Comparison of ENCODE assay signal across 8 cellular contexts in genomic region chr3:115146418-115147328, GRCh38. TPM values are rescaled to one million over a fixed set of nuclear protein-coding genes. Genes with fewer than 3 reads are reported as not detected.
A peak's percentile ranks its signal among the peaks of the same experiment; 100 is the strongest.
DNase-seq lines count a peak whose midpoint lies in the region; ATAC-seq, FAIRE-seq and TF ChIP-seq lines count a peak whose summit lies in the region.

Gene ZBTB20 (minus strand): TSS chr3:115147288.

- peaks cover 6 to 31% of the 10 kb centered on the region in 2 donors for H3K4me1 ChIP-seq in adrenal gland (replicated peaks in 1 of 2)
- peaks cover 45% of the 10 kb centered on the region for H3K4me1 ChIP-seq in left ventricle myocardium inferior
- H3K4me1 ChIP-seq in prostate gland (replicated peaks) = no peaks in the 10 kb centered on the region

- WGBS in adrenal gland, 4 donors = 0 to 2% (median 0%) methylated on average over 27 to 70 of the region's 72 CpGs
- WGBS in prostate gland = 0% methylated on average over 44 of the region's 72 CpGs

- H3K9me3 ChIP-seq in adrenal gland (replicated peaks in 1 of 3) (no peaks in the 10 kb centered on the region), left ventricle myocardium inferior (replicated peaks) (no peaks in the 10 kb centered on the region), prostate gland (no peaks in the 10 kb centered on the region)

- H3K27ac Mint-ChIP-seq in T-cell = peak within 1 kb of the TSS; percentile 99

- peak within 1 kb of the TSS; percentile 56 to 88 (median 82) for H3K4me3 ChIP-seq in adrenal gland
- H3K4me3 ChIP-seq in left ventricle myocardium inferior = peak within 1 kb of the TSS; percentile 86
- H3K4me3 ChIP-seq in prostate gland = peak within 1 kb of the TSS; percentile 90 to 95

- H3K27me3 Mint-ChIP-seq in T-cell = no peaks in the 10 kb centered on the region

- intact Hi-C loops in adrenal gland (cut with DNase I) (no loop called here), left ventricle myocardium inferior (cut with micrococcal nuclease) (loop anchor here (10.0 kb wide), 1 partner anchor 52 kb away; no protein-coding TSS in a partner anchor), prostate gland (cut with DNase I) (loop anchor here (5.0 to 10.0 kb wide), 4 partner anchors 54 to 1399 kb away; partner anchors contain the start of genes ATP6V1A, CCDC191, NAA50 and QTRT2)

- H3K4me3 Mint-ChIP-seq in T-cell = peak within 1 kb of the TSS; percentile 96 to 98 (median 96)

- POLR2A ChIA-PET in T-cell (lab: Charles Lee) = interaction anchor here (0.5 to 4.0 kb wide), 22 partner anchors 8 to 933 kb away, joined by 3 to 38 read pairs (median 5); no protein-coding TSS in a partner anchor

- no peaks in the 10 kb centered on the region for H3K36me3 ChIP-seq in adrenal gland (replicated peaks in 1 of 2)
- no peaks in the 10 kb centered on the region for H3K36me3 ChIP-seq in left ventricle myocardium inferior
- no peaks in the 10 kb centered on the region for H3K36me3 ChIP-seq in prostate gland

- CTCF ChIA-PET in T-cell (lab: Charles Lee) = interaction anchor here (0.5 to 4.0 kb wide), 16 partner anchors 17 to 1613 kb away, joined by 3 to 41 read pairs (median 4); no protein-coding TSS in a partner anchor

- H3K27ac ChIP-seq in adrenal gland = peak within 1 kb of the TSS; percentile 97 to 100 (median 99)
- peak within 1 kb of the TSS; percentile 98 for H3K27ac ChIP-seq in left ventricle myocardium inferior (replicated peaks)
- peak within 1 kb of the TSS; percentile 99 for H3K27ac ChIP-seq in prostate gland

- ATAC-seq in GM21786 (IDR thresholded peaks at IDR 0.05; ENCODE audit: unreplicated experiment) (peak; percentile 14), T-cell (replicated peaks in 1 of 4) (peak; percentile 32 to 35 (median 33))

- H3K9me3 Mint-ChIP-seq in T-cell = peaks cover 0 to 4% (median 3%) of the 10 kb centered on the region in 3 donors

- no peak for TF ChIP-seq CTCF in adrenal gland (IDR thresholded peaks at IDR 0.05)
- no peak for TF ChIP-seq CTCF in left ventricle myocardium inferior (IDR thresholded peaks at IDR 0.05; ENCODE audit: borderline replicate concordance)
- TF ChIP-seq CTCF in prostate gland (IDR thresholded peaks at IDR 0.05) = no peak

- H3K36me3 Mint-ChIP-seq in T-cell = peaks cover 15% of the 10 kb centered on the region

- TF ChIP-seq POLR2A in adrenal gland (IDR thresholded peaks at IDR 0.05) (peak; percentile 67 to 78), prostate gland (IDR thresholded peaks at IDR 0.05) (peak; percentile 37)

- H3K27me3 ChIP-seq in adrenal gland (no peaks in the 10 kb centered on the region), left ventricle myocardium inferior (ENCODE audit: low read depth) (no peaks in the 10 kb centered on the region), prostate gland (replicated peaks; ENCODE audit: insufficient read depth) (no peaks in the 10 kb centered on the region)

- DNase-seq in EH (ENCODE audit: low read depth) = peak; percentile 82
- DNase-seq in Kasumi-1 (lab: John Stamatoyannopoulos, UW) = peak; percentile 56 to 66
- peak; percentile 40 to 83 (median 73) for DNase-seq in T-cell
- peak; percentile 68 to 88 (median 83) for DNase-seq in adrenal gland
- DNase-seq in left ventricle myocardium inferior = peak; percentile 50
- no peak for DNase-seq in prostate gland (ENCODE audit: low spot score)
- peak; percentile 82 for DNase-seq in urothelium cell line (ENCODE audit: low spot score)

- no peak for FAIRE-seq in urothelium cell line (lab: Jason Lieb, UNC)

- peaks cover 39 to 45% (median 40%) of the 10 kb centered on the region in 3 donors for H3K4me1 Mint-ChIP-seq in T-cell

RNA-seq across cellular contexts. Expression of gene ZBTB20, which starts in this region (rescaled TPM):
- total RNA-seq in T-cell (10 to 100 TPM; 43.1 to 80.7 (median 48.4) TPM), adrenal gland (100 to 1,000 TPM in 7 of 8 donors, 10 to 100 TPM in 1; 72.0 to 167 (median 119) TPM), left ventricle myocardium inferior (62.0 TPM), prostate gland (100 to 1,000 TPM; 111 to 189 TPM)
- polyA plus RNA-seq in adrenal gland = 10 to 100 TPM in 1 of 3 donors, 1 to 10 TPM in 2; 2.8 to 22.8 (median 3.6) TPM

Comparison
In these comparisons a context has a peak if more than half of its experiments do, and no peak if none do; other contexts are left out.
1. intact Hi-C loops: an anchor here in left ventricle myocardium inferior (10.0 kb wide) and prostate gland (5.0 to 10.0 kb wide); none called in adrenal gland.